ENCODE assay signal across 1 cellular context in genomic region chr17:63579633-63580032, GRCh38.
TF ChIP-seq lines count a peak whose summit lies in the region.

No MANE protein-coding gene starts in this region.

TF ChIP-seq in GM12878, 131 proteins besides CTCF, POLR2A, EP300 and RAD21:
- TF ChIP-seq SMAD5 (IDR thresholded peaks at IDR 0.05; ENCODE audit: low read depth) (no peak), FOXK2 (IDR thresholded peaks at IDR 0.05) (0 out of 2 replicates have a peak, but pooled peaks have one; percentile 11), EED (IDR thresholded peaks at IDR 0.05; ENCODE audit: low read depth) (no peak)
